ENCODE assay signal across 24 cellular contexts in the genomic region with DNA sequence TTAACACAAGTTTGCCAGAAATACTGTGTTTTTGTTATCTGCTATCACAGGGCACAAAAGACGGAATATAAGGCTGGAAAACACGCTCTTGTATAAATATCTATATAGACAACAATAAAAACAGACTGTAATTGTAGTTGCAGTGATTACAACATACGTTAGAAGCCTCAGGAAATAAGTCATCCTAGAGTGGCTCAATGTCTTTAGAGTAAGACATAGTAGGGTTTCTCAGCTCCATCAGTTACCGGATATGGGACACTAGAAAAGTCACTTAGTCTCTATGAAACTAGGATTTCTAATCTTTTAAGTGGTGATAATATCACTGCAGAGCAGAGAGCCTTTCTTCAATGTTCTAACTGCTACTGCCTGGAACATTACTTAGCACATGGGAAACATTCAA.
DNase-seq lines count a peak whose midpoint lies in the region; FAIRE-seq and TF ChIP-seq lines count a peak whose summit lies in the region.
"Had no signal": no experiment of that assay in that cellular context is flagged by ENCODE, and none has a peak within 500 bp of the region (broad histone marks: within the 10 kb centered on the region; RNA-seq: fewer than 3 reads in every experiment).

No MANE protein-coding gene starts in this region.

- H3K36me3 Mint-ChIP-seq in activated T-helper 2 cell treated with anti-CD3 and anti-CD28 coated beads, Interferon-gamma antibody, Interleukin-2, Interleukin-4, amounts not matched to agents 10 μg/mL and 5 μg/mL and 100 μg/mL, durations not matched to agents 14 hours and 24 hours and 36 hours (ENCODE audit: low read depth), result peaks cover 5% of the 10 kb centered on the region

- POLR2A ChIA-PET in endothelial cell of umbilical vein (lab: Charles Lee), result no interaction called here

- dilution Hi-C loops in endothelial cell of umbilical vein (cut with MboI; ENCODE audit: extremely low pct_ligation_motif_present, low sequenced_read_pairs), result no loop called here

- no peaks in the 10 kb centered on the region for H3K79me2 ChIP-seq in endothelial cell of umbilical vein (ENCODE audit: control insufficient read depth, insufficient read depth, low read length)

- peak overlapping the region; percentile 1 for H3K9ac ChIP-seq in endothelial cell of umbilical vein (replicated peaks; ENCODE audit: extremely low read depth, insufficient read depth, low read length)
- H3K9ac ChIP-seq in kidney (ENCODE audit: low read length in 2 of 2), result no peak overlapping the region

- H3K4me1 ChIP-seq in endothelial cell of umbilical vein (ENCODE audit: control insufficient read depth, extremely low read depth, insufficient read depth, low read length), result peaks cover 26% of the 10 kb centered on the region
- H3K4me1 ChIP-seq in spleen, result peaks cover 0 to 53% (median 9%) of the 10 kb centered on the region in 6 donors
- H3K4me1 ChIP-seq in kidney (ENCODE audit: control insufficient read depth in 1 of 2, insufficient read depth in 1 of 2, low read depth in 1 of 2, low read length in 2 of 2), result no peaks in the 10 kb centered on the region
- H3K4me1 ChIP-seq: esophagus squamous epithelium, Peyer's patch had no signal

- H3K27ac ChIP-seq in endothelial cell of umbilical vein (ENCODE audit: insufficient read depth, low read depth, low read length), result peak overlapping the region; percentile 57
- H3K27ac ChIP-seq in spleen, result peak overlapping the region in 6 of 8 donors; percentile 34 to 74 (median 71)
- H3K27ac ChIP-seq in kidney (ENCODE audit: low read depth in 2 of 2, low read length in 2 of 2), result no peak overlapping the region
- H3K27ac ChIP-seq: esophagus squamous epithelium, Peyer's patch, WERI-Rb-1 had no signal

- H3K9me1 ChIP-seq in endothelial cell of umbilical vein (replicated peaks; ENCODE audit: control insufficient read depth, extremely low read depth, insufficient read depth, low read length), result no peaks in the 10 kb centered on the region

- H3K36me3 ChIP-seq in endothelial cell of umbilical vein (ENCODE audit: control insufficient read depth in 2 of 2, extremely low read depth in 1 of 2, insufficient read depth in 2 of 2, low read length in 2 of 2) (no peaks in the 10 kb centered on the region), spleen (peaks cover 0 to 10% (median 0%) of the 10 kb centered on the region in 6 donors), kidney (ENCODE audit: control insufficient read depth in 1 of 2, insufficient read depth in 2 of 2, low read length in 2 of 2) (peaks cover 0 to 3% of the 10 kb centered on the region in 2 donors)
- H3K36me3 ChIP-seq: upper lobe of left lung, WERI-Rb-1 had no signal

- H3K4me3 Mint-ChIP-seq in activated T-helper 2 cell treated with anti-CD3 and anti-CD28 coated beads, Interferon-gamma antibody, Interleukin-2, Interleukin-4, amounts not matched to agents 10 μg/mL and 5 μg/mL and 100 μg/mL, durations not matched to agents 14 hours and 24 hours and 36 hours (ENCODE audit: low read depth), result no peak overlapping the region
- H3K4me3 Mint-ChIP-seq: activated naive CD8-positive, alpha-beta T cell treated with anti-CD3 and anti-CD28 coated beads, Interleukin-2, amount 10 ng/mL, durations not matched to agents 7 days and 5 days; activated T-helper 1 cell treated with anti-CD3 and anti-CD28 coated beads, Interleukin-12 subunit alpha, Interleukin-12 subunit beta, Interleukin-2, Interleukin-4 antibody, amounts not matched to agents 30 ng/mL and 10 ng/mL and 1 ng/mL, durations not matched to agents 14 hours and 24 hours and 36 hours; CD8-positive, alpha-beta T cell; stimulated activated naive CD8-positive, alpha-beta T cell treated with anti-CD3 and anti-CD28 coated beads, Interleukin-15, amount 100 ng/mL, for 72 hours had no signal

- no TSS peak for BruUV-seq in endothelial cell of umbilical vein (replicated peaks; lab: Mats Ljungman, UMichigan)

- peak overlapping the region; percentile 80 for H3K4me2 ChIP-seq in endothelial cell of umbilical vein (ENCODE audit: insufficient read depth, low read length)

- DNase-seq in SIG-M5 treated with dmso at 0.1 percent for 504 hours (lab: John Stamatoyannopoulos, UW; ENCODE audit: unreplicated experiment), result peak; percentile 75
- no peak for DNase-seq in SIG-M5 (lab: John Stamatoyannopoulos, UW)
- peak; percentile 58 for DNase-seq in NOMO-1 treated with dmso at 0.1 percent for 144 hours (lab: John Stamatoyannopoulos, UW; ENCODE audit: unreplicated experiment)
- DNase-seq in endothelial cell of umbilical vein (ENCODE audit: low read depth, low spot score), result peak; percentile 71
- DNase-seq in spleen, result no peak
- DNase-seq in activated CD4-positive, alpha-beta T cell treated with anti-CD3 and anti-CD28 coated beads, Interleukin-2, amount 50 U/mL, for 48 hours, result no peak
- no peak for DNase-seq in kidney
- no peak for DNase-seq in activated T-helper 2 cell treated with anti-CD3 and anti-CD28 coated beads, Interferon-gamma antibody, Interleukin-2, Interleukin-4, amounts not matched to agents 10 μg/mL and 5 μg/mL and 100 μg/mL, durations not matched to agents 14 hours and 24 hours and 36 hours (ENCODE audit: low spot score)
- DNase-seq: 8988T; activated naive CD8-positive, alpha-beta T cell treated with anti-CD3 and anti-CD28 coated beads, Interleukin-2, amount 10 ng/mL, durations not matched to agents 7 days and 5 days; CD8-positive, alpha-beta T cell; esophagus squamous epithelium; hypothalamus; left cardiac atrium; NCI-H1092; NCI-H526 treated with DMSO at 0.1 percent for 48 hours; nucleus accumbens; Peyer's patch; right cardiac atrium; stimulated activated naive CD8-positive, alpha-beta T cell treated with anti-CD3 and anti-CD28 coated beads, Interleukin-15, amount 100 ng/mL, for 72 hours; upper lobe of left lung; WERI-Rb-1 had no signal

- no peaks in the 10 kb centered on the region for H3K27me3 ChIP-seq in endothelial cell of umbilical vein (ENCODE audit: control insufficient read depth in 2 of 2, insufficient read depth in 2 of 2, low read length in 2 of 2)
- no peaks in the 10 kb centered on the region for H3K27me3 ChIP-seq in spleen (replicated peaks in 1 of 7)
- H3K27me3 ChIP-seq: esophagus squamous epithelium, Peyer's patch, upper lobe of left lung had no signal

- no peak for TF ChIP-seq POLR2A in endothelial cell of umbilical vein (IDR thresholded peaks at IDR 0.05; ENCODE audit: low read depth, low read length)
- TF ChIP-seq POLR2A in spleen (IDR thresholded peaks at IDR 0.05), result no peak

- CTCF ChIA-PET in endothelial cell of umbilical vein (lab: Charles Lee), result interaction anchor here (1.0 to 6.4 kb wide), 6 partner anchors 8 to 470 kb away, joined by 3 to 164 read pairs (median 9); partner anchors contain the start of gene STAG1

- H4K20me1 ChIP-seq in endothelial cell of umbilical vein (replicated peaks; ENCODE audit: control insufficient read depth, extremely low read depth, insufficient read depth, low read length), result no peaks in the 10 kb centered on the region

- H3K4me3 ChIP-seq in endothelial cell of umbilical vein (replicated peaks in 1 of 3; ENCODE audit: insufficient read depth in 1 of 3, low read depth in 1 of 3, low read length in 3 of 3), result peak overlapping the region in 1 of 3 experiments; percentile 12
- H3K4me3 ChIP-seq in spleen, result no peak overlapping the region
- no peak overlapping the region for H3K4me3 ChIP-seq in kidney (ENCODE audit: low read length in 2 of 2)
- H3K4me3 ChIP-seq: esophagus squamous epithelium, Peyer's patch, upper lobe of left lung had no signal

- intact Hi-C loops in endothelial cell of umbilical vein (cut with micrococcal nuclease), result loop anchor here (10.0 kb wide), 2 partner anchors 469 to 471 kb away; no protein-coding TSS in a partner anchor
- intact Hi-C loops in spleen (cut with DNase I; ENCODE audit: low total_unique reads), result no loop called here
- intact Hi-C loops in kidney (cut with DNase I), result no loop called here
- intact Hi-C loops in activated T-helper 2 cell treated with anti-CD3 and anti-CD28 coated beads, Interferon-gamma antibody, Interleukin-2, Interleukin-4, amounts not matched to agents 10 μg/mL and 5 μg/mL and 100 μg/mL, durations not matched to agents 14 hours and 24 hours and 36 hours (cut with micrococcal nuclease), result loop anchor here (5.0 to 10.0 kb wide), 2 partner anchors 209 to 471 kb away; partner anchors contain the start of gene STAG1

- no peak overlapping the region for H2AFZ ChIP-seq in endothelial cell of umbilical vein (ENCODE audit: low read depth, low read length)

- no peaks in the 10 kb centered on the region for H3K27me3 Mint-ChIP-seq in activated T-helper 2 cell treated with anti-CD3 and anti-CD28 coated beads, Interferon-gamma antibody, Interleukin-2, Interleukin-4, amounts not matched to agents 10 μg/mL and 5 μg/mL and 100 μg/mL, durations not matched to agents 14 hours and 24 hours and 36 hours (ENCODE audit: low read depth)
- H3K27me3 Mint-ChIP-seq: activated naive CD8-positive, alpha-beta T cell treated with anti-CD3 and anti-CD28 coated beads, Interleukin-2, amount 10 ng/mL, durations not matched to agents 7 days and 5 days; stimulated activated naive CD8-positive, alpha-beta T cell treated with anti-CD3 and anti-CD28 coated beads, Interleukin-15, amount 100 ng/mL, for 72 hours had no signal

- WGBS in spleen, 5 donors, result 55 to 80% (median 68%) methylated on average over 4 of the region's 4 CpGs

- TF ChIP-seq CTCF in endothelial cell of umbilical vein (IDR thresholded peaks at IDR 0.05; ENCODE audit: extremely low read depth in 1 of 2, insufficient read depth in 1 of 2, low read depth in 1 of 2, low read length in 2 of 2), result no peak
- TF ChIP-seq CTCF in spleen (IDR thresholded peaks at IDR 0.05 in 8 of 11, conservative IDR thresholded peaks at IDR 0.05 in 3 of 11), result no peak
- TF ChIP-seq CTCF in kidney (IDR thresholded peaks at IDR 0.05; ENCODE audit: borderline replicate concordance, extremely low read depth, insufficient read depth), result no peak

- H3K9me3 ChIP-seq in endothelial cell of umbilical vein (replicated peaks; ENCODE audit: control insufficient read depth, insufficient read depth, low read length), result no peaks in the 10 kb centered on the region
- H3K9me3 ChIP-seq in spleen, result no peaks in the 10 kb centered on the region
- H3K9me3 ChIP-seq in kidney (ENCODE audit: control insufficient read depth in 1 of 2, low read length in 2 of 2), result no peaks in the 10 kb centered on the region
- H3K9me3 ChIP-seq: esophagus squamous epithelium, Peyer's patch, upper lobe of left lung had no signal

- peaks cover 8% of the 10 kb centered on the region for H3K4me1 Mint-ChIP-seq in activated T-helper 2 cell treated with anti-CD3 and anti-CD28 coated beads, Interferon-gamma antibody, Interleukin-2, Interleukin-4, amounts not matched to agents 10 μg/mL and 5 μg/mL and 100 μg/mL, durations not matched to agents 14 hours and 24 hours and 36 hours (ENCODE audit: low read depth)

- FAIRE-seq in endothelial cell of umbilical vein (lab: Jason Lieb, UNC) (peak; percentile 49), kidney (lab: Jason Lieb, UNC) (no peak)
- FAIRE-seq: HepG2 had no signal

- H3K27ac Mint-ChIP-seq in activated T-helper 2 cell treated with anti-CD3 and anti-CD28 coated beads, Interferon-gamma antibody, Interleukin-2, Interleukin-4, amounts not matched to agents 10 μg/mL and 5 μg/mL and 100 μg/mL, durations not matched to agents 14 hours and 24 hours and 36 hours, result no peak overlapping the region
- H3K27ac Mint-ChIP-seq: activated naive CD8-positive, alpha-beta T cell treated with anti-CD3 and anti-CD28 coated beads, Interleukin-2, amount 10 ng/mL, durations not matched to agents 7 days and 5 days; activated T-helper 1 cell treated with anti-CD3 and anti-CD28 coated beads, Interleukin-12 subunit alpha, Interleukin-12 subunit beta, Interleukin-2, Interleukin-4 antibody, amounts not matched to agents 30 ng/mL and 10 ng/mL and 1 ng/mL, durations not matched to agents 14 hours and 24 hours and 36 hours; stimulated activated naive CD8-positive, alpha-beta T cell treated with anti-CD3 and anti-CD28 coated beads, Interleukin-15, amount 100 ng/mL, for 72 hours had no signal

- H3K9me3 Mint-ChIP-seq in activated T-helper 2 cell treated with anti-CD3 and anti-CD28 coated beads, Interferon-gamma antibody, Interleukin-2, Interleukin-4, amounts not matched to agents 10 μg/mL and 5 μg/mL and 100 μg/mL, durations not matched to agents 14 hours and 24 hours and 36 hours, result no peaks in the 10 kb centered on the region
- H3K9me3 Mint-ChIP-seq: activated naive CD8-positive, alpha-beta T cell treated with anti-CD3 and anti-CD28 coated beads, Interleukin-2, amount 10 ng/mL, durations not matched to agents 7 days and 5 days; activated T-helper 1 cell treated with anti-CD3 and anti-CD28 coated beads, Interleukin-12 subunit alpha, Interleukin-12 subunit beta, Interleukin-2, Interleukin-4 antibody, amounts not matched to agents 30 ng/mL and 10 ng/mL and 1 ng/mL, durations not matched to agents 14 hours and 24 hours and 36 hours; CD8-positive, alpha-beta T cell; stimulated activated naive CD8-positive, alpha-beta T cell treated with anti-CD3 and anti-CD28 coated beads, Interleukin-15, amount 100 ng/mL, for 72 hours had no signal

Comparison
In these comparisons a context has a peak if more than half of its experiments do, and no peak if none do; other contexts are left out.
1. DNase-seq: peak in SIG-M5 treated with dmso at 0.1 percent for 504 hours (single experiment), NOMO-1 treated with dmso at 0.1 percent for 144 hours (single experiment) and endothelial cell of umbilical vein (single experiment); none in SIG-M5 (single experiment), spleen (single experiment), activated CD4-positive, alpha-beta T cell treated with anti-CD3 and anti-CD28 coated beads, Interleukin-2, amount 50 U/mL, for 48 hours (0 of 2), kidney (single experiment) and activated T-helper 2 cell treated with anti-CD3 and anti-CD28 coated beads, Interferon-gamma antibody, Interleukin-2, Interleukin-4, amounts not matched to agents 10 μg/mL and 5 μg/mL and 100 μg/mL, durations not matched to agents 14 hours and 24 hours and 36 hours (single experiment).
2. H3K27ac ChIP-seq: peak in endothelial cell of umbilical vein (single experiment) and spleen (6 of 8); none in kidney (0 of 2).
3. intact Hi-C loops: an anchor here in endothelial cell of umbilical vein (10.0 kb wide) and activated T-helper 2 cell treated with anti-CD3 and anti-CD28 coated beads, Interferon-gamma antibody, Interleukin-2, Interleukin-4, amounts not matched to agents 10 μg/mL and 5 μg/mL and 100 μg/mL, durations not matched to agents 14 hours and 24 hours and 36 hours (5.0 to 10.0 kb wide); none called in spleen and kidney.